15 cellular contexts compared by ENCODE assay signal in the genomic region with DNA sequence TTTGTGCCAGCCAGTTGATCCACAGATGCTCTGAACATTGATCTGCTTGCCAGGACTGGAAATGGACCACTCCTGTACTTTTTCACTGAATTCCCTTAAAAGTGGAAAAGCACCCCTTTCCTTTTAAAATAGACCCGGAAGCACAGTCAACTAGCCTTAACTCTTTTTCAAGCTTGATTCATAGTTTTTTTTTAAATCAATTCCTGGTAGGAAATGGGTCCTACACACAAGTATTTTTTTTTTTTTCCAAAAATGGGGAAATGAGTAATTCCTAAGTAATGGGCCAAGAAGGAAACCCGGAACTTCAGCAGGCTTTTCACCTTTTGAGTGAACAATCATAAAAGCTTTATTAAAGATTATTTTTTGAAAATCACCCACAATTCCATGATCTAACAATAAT.
DNase-seq lines count a peak whose midpoint lies in the region; ATAC-seq and TF ChIP-seq lines count a peak whose summit lies in the region.
"Had no signal": no experiment of that assay in that cellular context is flagged by ENCODE, and none has a peak within 500 bp of the region (broad histone marks: within the 10 kb centered on the region; RNA-seq: fewer than 3 reads in every experiment).

No MANE protein-coding gene starts in this region.

- H3K18ac ChIP-seq in mesendoderm (ENCODE audit: low read length): peak overlapping the region; percentile 64

- no peak overlapping the region for H3K23ac ChIP-seq in mesendoderm (ENCODE audit: low read length)

- H3K36me3 ChIP-seq in left ventricle myocardium inferior: no peaks in the 10 kb centered on the region
- H3K36me3 ChIP-seq in mesendoderm (ENCODE audit: control insufficient read depth, insufficient read depth, low read length): no peaks in the 10 kb centered on the region
- H3K36me3 ChIP-seq: HAP-1 had no signal

- TF ChIP-seq CTCF in left ventricle myocardium inferior (IDR thresholded peaks at IDR 0.05; ENCODE audit: borderline replicate concordance): no peak

- H3K79me2 ChIP-seq in mesendoderm (ENCODE audit: control insufficient read depth, insufficient read depth, low read length): no peaks in the 10 kb centered on the region

- H3K27me3 ChIP-seq in left ventricle myocardium inferior (ENCODE audit: low read depth): no peaks in the 10 kb centered on the region
- no peaks in the 10 kb centered on the region for H3K27me3 ChIP-seq in right cardiac atrium (ENCODE audit: control insufficient read depth, insufficient read depth)
- no peaks in the 10 kb centered on the region for H3K27me3 ChIP-seq in mesendoderm (ENCODE audit: insufficient read depth, low read length, poor library complexity)

- no peaks in the 10 kb centered on the region for H3K9me3 ChIP-seq in left ventricle myocardium inferior (replicated peaks)
- H3K9me3 ChIP-seq in right cardiac atrium (ENCODE audit: control insufficient read depth, low read length): no peaks in the 10 kb centered on the region
- H3K9me3 ChIP-seq: HAP-1 had no signal

- H2BK5ac ChIP-seq in mesendoderm (ENCODE audit: low read length): no peak overlapping the region

- WGBS in right cardiac atrium: 71% methylated on average over 2 of the region's 2 CpGs
- WGBS in mesendoderm (ENCODE audit: extremely low coverage, insufficient coverage, low lambda C conversion rate): no CpG with 5 or more reads among the region's 2 CpGs

- no peak for ATAC-seq in right cardiac atrium
- ATAC-seq: GM23338 had no signal

- peaks cover 46% of the 10 kb centered on the region for H3K4me1 ChIP-seq in left ventricle myocardium inferior
- H3K4me1 ChIP-seq in right cardiac atrium (ENCODE audit: control insufficient read depth, insufficient read depth, low read length): no peaks in the 10 kb centered on the region
- H3K4me1 ChIP-seq in mesendoderm (ENCODE audit: control insufficient read depth, low read depth, low read length): peaks cover 18% of the 10 kb centered on the region

- H3K79me1 ChIP-seq in mesendoderm (ENCODE audit: low read length): no peaks in the 10 kb centered on the region

- no peak overlapping the region for H2AK5ac ChIP-seq in mesendoderm (ENCODE audit: low read length)

- H3K56ac ChIP-seq in mesendoderm (ENCODE audit: low read length): no peak overlapping the region

- DNase-seq in left ventricle myocardium inferior (no peak), right cardiac atrium (no peak), dermis blood vessel endothelial cell (peak; percentile 68), mesendoderm (no peak), amniotic stem cell (lab: John Stamatoyannopoulos, UW) (no peak), amygdala (lab: John Stamatoyannopoulos, UW) (no peak)
- DNase-seq: C1 segment of cervical spinal cord; Calu3; CD4-positive, alpha-beta memory T cell; COR-L47; DMS53; DMS79 treated with DMSO at 0.1 percent for 48 hours; GF-D8 had no signal

- H4K8ac ChIP-seq in mesendoderm (ENCODE audit: low read depth, low read length): no peak overlapping the region

- H2BK15ac ChIP-seq in mesendoderm (replicated peaks; ENCODE audit: low read depth): peak overlapping the region; percentile 97

- H3K4me3 ChIP-seq in left ventricle myocardium inferior: no peak overlapping the region
- no peak overlapping the region for H3K4me3 ChIP-seq in right cardiac atrium (ENCODE audit: low read length)
- H3K4me3 ChIP-seq in mesendoderm (ENCODE audit: low read length): no peak overlapping the region
- H3K4me3 ChIP-seq: GM23338, HAP-1 had no signal

- intact Hi-C loops in left ventricle myocardium inferior (cut with micrococcal nuclease) (no loop called here), right cardiac atrium (cut with DNase I) (no loop called here)

- peak overlapping the region; percentile 52 for H3K27ac ChIP-seq in left ventricle myocardium inferior (replicated peaks)
- H3K27ac ChIP-seq in right cardiac atrium (ENCODE audit: low read length): no peak overlapping the region
- no peak overlapping the region for H3K27ac ChIP-seq in mesendoderm (ENCODE audit: low read depth, low read length)

- peak overlapping the region; percentile 67 for H2BK120ac ChIP-seq in mesendoderm (ENCODE audit: low read depth, low read length)

- H3K9ac ChIP-seq in mesendoderm (ENCODE audit: low read length): no peak overlapping the region

- H4K5ac ChIP-seq in mesendoderm (ENCODE audit: low read length): no peak overlapping the region

- H3K4me2 ChIP-seq in mesendoderm (ENCODE audit: low read length): no peak overlapping the region
- H3K4me2 ChIP-seq: GM23338 had no signal

- H3K4ac ChIP-seq in mesendoderm (ENCODE audit: low read depth, low read length): peak overlapping the region; percentile 79
